Comparison of ENCODE assay signal across 3 cellular contexts in the genomic region with DNA sequence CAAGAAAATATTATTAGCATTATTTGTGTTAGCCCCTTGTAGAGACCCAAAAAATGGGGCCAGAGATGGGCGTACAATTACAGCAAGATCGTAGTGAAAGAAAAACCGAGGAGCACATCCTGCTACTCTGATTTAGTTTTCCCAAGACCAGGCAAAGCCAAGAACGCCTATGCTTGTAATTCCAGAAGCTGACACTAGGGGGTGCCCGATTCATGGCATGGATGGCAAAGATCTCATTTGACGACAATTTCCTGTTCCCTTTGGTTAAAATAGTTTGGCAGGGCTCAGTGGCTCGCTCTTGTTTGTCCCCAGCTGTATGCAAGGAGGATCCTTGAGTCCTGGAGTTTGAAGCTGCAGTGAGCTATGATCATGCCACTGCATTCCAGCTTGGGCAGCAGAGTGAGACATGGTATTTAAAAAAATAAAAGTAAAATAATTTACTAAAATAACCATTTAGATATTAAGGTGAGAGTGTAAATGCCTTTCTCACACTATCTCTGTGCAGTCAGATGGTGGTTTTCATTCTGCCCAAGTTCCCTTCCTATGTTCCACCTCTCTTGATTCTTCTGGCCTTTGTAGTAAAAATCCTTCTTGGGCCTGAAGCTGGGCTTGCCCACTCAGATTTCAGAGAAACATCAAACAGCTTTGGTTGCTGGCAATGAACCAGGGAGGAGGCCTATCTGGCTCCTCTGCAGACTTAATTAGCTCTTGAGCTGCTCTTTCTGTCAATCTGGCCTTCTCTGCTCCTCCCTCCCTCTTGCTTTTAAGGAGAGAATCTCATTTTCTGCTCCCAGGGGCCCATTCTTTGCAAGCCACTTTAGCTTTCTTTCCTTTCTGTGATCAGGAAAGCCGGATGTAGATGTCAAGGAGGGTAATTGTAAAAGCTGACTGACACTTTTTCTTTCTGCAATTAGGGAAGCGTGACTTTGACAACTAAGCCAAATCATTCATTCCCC.
TF ChIP-seq lines count a peak whose summit lies in the region.

No MANE protein-coding gene starts in this region.

TF ChIP-seq in SK-N-SH, 30 proteins besides CTCF, POLR2A, EP300 and RAD21:
- TF ChIP-seq CHD2 (IDR thresholded peaks at IDR 0.05; ENCODE audit: low read length, partially characterized antibody) (no peak), JUND (IDR thresholded peaks at IDR 0.05) (no peak), TCF12 (IDR thresholded peaks at IDR 0.05) (no peak), FOXJ3 (CRISPR knock-in tag; IDR thresholded peaks at IDR 0.05) (no peak), MEF2A (IDR thresholded peaks at IDR 0.05; ENCODE audit: borderline replicate concordance, low read depth) (no peak), NRF1 (IDR thresholded peaks at IDR 0.05; ENCODE audit: low read depth, low read length) (no peak), PBX3 (IDR thresholded peaks at IDR 0.05) (no peak), YY1 (IDR thresholded peaks at IDR 0.05; ENCODE audit: low read depth) (no peak), GABPA (IDR thresholded peaks at IDR 0.05; ENCODE audit: low read depth) (no peak), TEAD4 (IDR thresholded peaks at IDR 0.05; ENCODE audit: borderline replicate concordance, insufficient read depth) (no peak), TAF1 (IDR thresholded peaks at IDR 0.05; ENCODE audit: borderline replicate concordance, low read depth, low read length) (no peak), FOSL2 (IDR thresholded peaks at IDR 0.05; ENCODE audit: borderline replicate concordance, low read depth) (no peak), GATA2 (CRISPR knock-in tag; IDR thresholded peaks at IDR 0.05) (no peak)
- TF ChIP-seq, protein P1, sequence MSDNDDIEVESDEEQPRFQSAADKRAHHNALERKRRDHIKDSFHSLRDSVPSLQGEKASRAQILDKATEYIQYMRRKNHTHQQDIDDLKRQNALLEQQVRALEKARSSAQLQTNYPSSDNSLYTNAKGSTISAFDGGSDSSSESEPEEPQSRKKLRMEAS (IDR thresholded peaks at IDR 0.05; ENCODE audit: low read depth): no peak
- TF ChIP-seq, protein P2, sequence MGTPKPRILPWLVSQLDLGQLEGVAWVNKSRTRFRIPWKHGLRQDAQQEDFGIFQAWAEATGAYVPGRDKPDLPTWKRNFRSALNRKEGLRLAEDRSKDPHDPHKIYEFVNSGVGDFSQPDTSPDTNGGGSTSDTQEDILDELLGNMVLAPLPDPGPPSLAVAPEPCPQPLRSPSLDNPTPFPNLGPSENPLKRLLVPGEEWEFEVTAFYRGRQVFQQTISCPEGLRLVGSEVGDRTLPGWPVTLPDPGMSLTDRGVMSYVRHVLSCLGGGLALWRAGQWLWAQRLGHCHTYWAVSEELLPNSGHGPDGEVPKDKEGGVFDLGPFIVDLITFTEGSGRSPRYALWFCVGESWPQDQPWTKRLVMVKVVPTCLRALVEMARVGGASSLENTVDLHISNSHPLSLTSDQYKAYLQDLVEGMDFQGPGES (IDR thresholded peaks at IDR 0.05; ENCODE audit: low read depth, low read length): no peak
- TF ChIP-seq, protein P3, sequence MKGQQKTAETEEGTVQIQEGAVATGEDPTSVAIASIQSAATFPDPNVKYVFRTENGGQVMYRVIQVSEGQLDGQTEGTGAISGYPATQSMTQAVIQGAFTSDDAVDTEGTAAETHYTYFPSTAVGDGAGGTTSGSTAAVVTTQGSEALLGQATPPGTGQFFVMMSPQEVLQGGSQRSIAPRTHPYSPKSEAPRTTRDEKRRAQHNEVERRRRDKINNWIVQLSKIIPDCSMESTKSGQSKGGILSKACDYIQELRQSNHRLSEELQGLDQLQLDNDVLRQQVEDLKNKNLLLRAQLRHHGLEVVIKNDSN (IDR thresholded peaks at IDR 0.05; ENCODE audit: borderline replicate concordance, low read depth): no peak

TF ChIP-seq in SK-N-SH treated with all-trans-retinoic acid at 6 μM for 48 hours, 23 proteins besides CTCF, POLR2A, EP300 and RAD21:
- TF ChIP-seq RARB (CRISPR knock-in tag; IDR thresholded peaks at IDR 0.05): no peak
- TF ChIP-seq, protein P4, sequence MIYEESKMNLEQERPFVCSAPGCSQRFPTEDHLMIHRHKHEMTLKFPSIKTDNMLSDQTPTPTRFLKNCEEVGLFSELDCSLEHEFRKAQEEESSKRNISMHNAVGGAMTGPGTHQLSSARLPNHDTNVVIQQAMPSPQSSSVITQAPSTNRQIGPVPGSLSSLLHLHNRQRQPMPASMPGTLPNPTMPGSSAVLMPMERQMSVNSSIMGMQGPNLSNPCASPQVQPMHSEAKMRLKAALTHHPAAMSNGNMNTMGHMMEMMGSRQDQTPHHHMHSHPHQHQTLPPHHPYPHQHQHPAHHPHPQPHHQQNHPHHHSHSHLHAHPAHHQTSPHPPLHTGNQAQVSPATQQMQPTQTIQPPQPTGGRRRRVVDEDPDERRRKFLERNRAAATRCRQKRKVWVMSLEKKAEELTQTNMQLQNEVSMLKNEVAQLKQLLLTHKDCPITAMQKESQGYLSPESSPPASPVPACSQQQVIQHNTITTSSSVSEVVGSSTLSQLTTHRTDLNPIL (CRISPR knock-in tag; IDR thresholded peaks at IDR 0.05; ENCODE audit: low read depth): no peak
- no peak for TF ChIP-seq ZNF70 (CRISPR knock-in tag; IDR thresholded peaks at IDR 0.05)
- no peak for TF ChIP-seq ZNF8 (CRISPR knock-in tag; IDR thresholded peaks at IDR 0.05)
- no peak for TF ChIP-seq ARNTL (CRISPR knock-in tag; IDR thresholded peaks at IDR 0.05; ENCODE audit: borderline replicate concordance, low read depth)
- no peak for TF ChIP-seq PATZ1 (CRISPR knock-in tag; IDR thresholded peaks at IDR 0.05; ENCODE audit: borderline replicate concordance)
- no peak for TF ChIP-seq GLIS3 (CRISPR knock-in tag; IDR thresholded peaks at IDR 0.05)
- no peak for TF ChIP-seq ZFP30 (CRISPR knock-in tag; IDR thresholded peaks at IDR 0.05)
- no peak for TF ChIP-seq ZFP3 (CRISPR knock-in tag; IDR thresholded peaks at IDR 0.05)
- no peak for TF ChIP-seq CSRNP3 (CRISPR knock-in tag; IDR thresholded peaks at IDR 0.05)
- TF ChIP-seq ZC3H10 (CRISPR knock-in tag; IDR thresholded peaks at IDR 0.05): no peak
- no peak for TF ChIP-seq ESRRG (CRISPR knock-in tag; IDR thresholded peaks at IDR 0.05)
- no peak for TF ChIP-seq PPARA (CRISPR knock-in tag; IDR thresholded peaks at IDR 0.05; ENCODE audit: borderline replicate concordance)
TF ChIP-seq in SK-N-SH treated with all-trans-retinoic acid at 6 μM for 48 hours: peak in this region for 0.

TF ChIP-seq in GM12878, 131 proteins besides CTCF, POLR2A, EP300 and RAD21:
- no peak for TF ChIP-seq JUND (IDR thresholded peaks at IDR 0.05; ENCODE audit: low read depth, low read length)
